ENCODE assay signal across 11 cellular contexts in genomic region chr14:90300649-90301048, GRCh38. TPM values are rescaled to one million over a fixed set of nuclear protein-coding genes. Genes with fewer than 3 reads are reported as not detected.
DNase-seq lines count a peak whose midpoint lies in the region; ATAC-seq lines count a peak whose summit lies in the region.
"Had no signal": no experiment of that assay in that cellular context is flagged by ENCODE, and none has a peak within 500 bp of the region (broad histone marks: within the 10 kb centered on the region; RNA-seq: fewer than 3 reads in every experiment).

No MANE protein-coding gene starts in this region.

- peaks cover 27% of the 10 kb centered on the region for H3K36me3 Mint-ChIP-seq in activated CD4-positive, alpha-beta T cell treated with anti-CD3 and anti-CD28 coated beads, Interleukin-2, amount 10 ng/mL, durations not matched to agents 24 days and 14 days (ENCODE audit: low read depth)

- no peaks in the 10 kb centered on the region for H3K27me3 Mint-ChIP-seq in activated CD4-positive, alpha-beta T cell treated with anti-CD3 and anti-CD28 coated beads, Interleukin-2, amount 10 ng/mL, durations not matched to agents 24 days and 14 days
- H3K27me3 Mint-ChIP-seq in stimulated activated naive CD8-positive, alpha-beta T cell treated with anti-CD3 and anti-CD28 coated beads, Interleukin-15, amount 100 ng/mL, for 72 hours, result no peaks in the 10 kb centered on the region

- H3K9me3 Mint-ChIP-seq in activated CD4-positive, alpha-beta T cell treated with anti-CD3 and anti-CD28 coated beads, Interleukin-2, amount 10 ng/mL, durations not matched to agents 24 days and 14 days, result no peaks in the 10 kb centered on the region
- no peaks in the 10 kb centered on the region for H3K9me3 Mint-ChIP-seq in stimulated activated naive CD8-positive, alpha-beta T cell treated with anti-CD3 and anti-CD28 coated beads, Interleukin-15, amount 100 ng/mL, for 72 hours

- H3K4me1 Mint-ChIP-seq in activated CD4-positive, alpha-beta T cell treated with anti-CD3 and anti-CD28 coated beads, Interleukin-2, amount 10 ng/mL, durations not matched to agents 24 days and 14 days, result peaks cover 12% of the 10 kb centered on the region
- H3K4me1 Mint-ChIP-seq in stimulated activated naive CD8-positive, alpha-beta T cell treated with anti-CD3 and anti-CD28 coated beads, Interleukin-15, amount 100 ng/mL, for 72 hours, result peaks cover 15% of the 10 kb centered on the region

- intact Hi-C loops in activated CD4-positive, alpha-beta T cell treated with anti-CD3 and anti-CD28 coated beads, Interleukin-2, amount 10 ng/mL, durations not matched to agents 24 days and 14 days (cut with micrococcal nuclease), result loop anchor here (2.0 kb wide), 2 partner anchors 218 to 396 kb away; no protein-coding TSS in a partner anchor
- intact Hi-C loops in left colon (cut with DNase I, micrococcal nuclease), result loop anchor here in 1 of 2 donors (5.0 to 10.0 kb wide), 2 partner anchors 397 to 464 kb away; no protein-coding TSS in a partner anchor

- H3K27ac Mint-ChIP-seq in activated CD4-positive, alpha-beta T cell treated with anti-CD3 and anti-CD28 coated beads, Interleukin-2, amount 10 ng/mL, durations not matched to agents 24 days and 14 days, result peak overlapping the region; percentile 78
- H3K27ac Mint-ChIP-seq in stimulated activated naive CD8-positive, alpha-beta T cell treated with anti-CD3 and anti-CD28 coated beads, Interleukin-15, amount 100 ng/mL, for 72 hours, result peak overlapping the region; percentile 89 to 96

- peak; percentile 70 for ATAC-seq in stimulated activated naive CD8-positive, alpha-beta T cell treated with anti-CD3 and anti-CD28 coated beads, Interleukin-15, amount 100 ng/mL, for 72 hours
- ATAC-seq in left colon (no peak), GM18868 (IDR thresholded peaks at IDR 0.05; ENCODE audit: unreplicated experiment) (no peak)
- ATAC-seq: heart right ventricle had no signal

- H3K27ac ChIP-seq in epithelial cell of prostate, result peak overlapping the region; percentile 11
- H3K27ac ChIP-seq: pancreas had no signal

- DNase-seq in activated CD4-positive, alpha-beta T cell treated with anti-CD3 and anti-CD28 coated beads, Interleukin-2, amount 10 ng/mL, durations not matched to agents 24 days and 14 days, result no peak
- DNase-seq in activated CD4-positive, alpha-beta T cell treated with anti-CD3 and anti-CD28 coated beads, Interleukin-2, amount 50 U/mL, for 4 hours, result no peak
- DNase-seq in SKM-1 (lab: John Stamatoyannopoulos, UW; ENCODE audit: unreplicated experiment), result peak; percentile 66
- no peak for DNase-seq in epithelial cell of prostate (ENCODE audit: low read depth, low spot score)
- no peak for DNase-seq in stimulated activated naive CD8-positive, alpha-beta T cell treated with anti-CD3 and anti-CD28 coated beads, Interleukin-15, amount 100 ng/mL, for 72 hours
- no peak for DNase-seq in HT-29 (ENCODE audit: low spot score)
- no peak for DNase-seq in left colon
- DNase-seq: heart right ventricle, MG63, pancreas had no signal

- H3K4me3 Mint-ChIP-seq in activated CD4-positive, alpha-beta T cell treated with anti-CD3 and anti-CD28 coated beads, Interleukin-2, amount 10 ng/mL, durations not matched to agents 24 days and 14 days, result peak overlapping the region; percentile 5
- no peak overlapping the region for H3K4me3 Mint-ChIP-seq in stimulated activated naive CD8-positive, alpha-beta T cell treated with anti-CD3 and anti-CD28 coated beads, Interleukin-15, amount 100 ng/mL, for 72 hours

RNA-seq across cellular contexts. Expression of gene NRDE2, which starts 31.1 kb away (rescaled TPM):
- 22.1 and 22.8 TPM in 2 replicates for total RNA-seq in activated CD4-positive, alpha-beta T cell treated with anti-CD3 and anti-CD28 coated beads, Interleukin-2, amount 10 ng/mL, durations not matched to agents 24 days and 14 days
- 7.0 and 10.1 TPM in 2 replicates for total RNA-seq in HT-29 (2014; rRNA removed; shearing (Covaris generic))
- total RNA-seq in left colon, result 10 to 100 TPM; 19.4 to 25.1 TPM

RNA-seq across cellular contexts. Expression of gene PSMC1, which starts 44.3 kb away (rescaled TPM):
- 170 and 185 TPM in 2 replicates for total RNA-seq in activated CD4-positive, alpha-beta T cell treated with anti-CD3 and anti-CD28 coated beads, Interleukin-2, amount 10 ng/mL, durations not matched to agents 24 days and 14 days
- 44.2 and 46.0 TPM in 2 replicates for total RNA-seq in HT-29 (2014; rRNA removed; shearing (Covaris generic))
- total RNA-seq in left colon, result 10 to 100 TPM; 65.6 to 72.1 TPM
